ENCODE assay signal across 1 cellular context in the genomic region with DNA sequence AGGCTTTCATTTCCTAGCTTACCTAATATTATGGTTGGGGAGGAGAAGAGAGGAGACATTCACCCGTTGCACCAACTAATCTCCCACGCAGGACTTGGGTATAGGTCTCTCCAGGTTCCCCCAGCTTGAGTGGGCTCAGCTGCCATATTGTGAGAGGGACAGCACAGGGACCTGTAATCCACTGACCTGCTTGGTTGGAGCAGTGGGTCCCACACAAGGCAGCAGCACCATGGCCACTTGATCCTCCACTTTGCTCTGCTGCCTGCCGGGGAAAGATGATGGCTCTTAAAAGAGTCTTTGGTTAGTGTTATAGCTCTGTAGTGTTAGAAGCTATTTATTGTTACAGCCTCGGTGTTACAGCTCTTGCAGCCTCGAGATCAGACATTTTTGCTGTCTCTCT.
TF ChIP-seq lines count a peak whose summit lies in the region.

No MANE protein-coding gene starts in this region.

TF ChIP-seq in H1, 55 proteins besides CTCF, POLR2A, EP300 and RAD21:
- TF ChIP-seq ATF2 (IDR thresholded peaks at IDR 0.05; ENCODE audit: low read length): no peak
- no peak for TF ChIP-seq BRCA1 (IDR thresholded peaks at IDR 0.05; ENCODE audit: low read depth, low read length)
- TF ChIP-seq MAFK (IDR thresholded peaks at IDR 0.05; ENCODE audit: low read depth, low read length): no peak
- TF ChIP-seq, protein P1, sequence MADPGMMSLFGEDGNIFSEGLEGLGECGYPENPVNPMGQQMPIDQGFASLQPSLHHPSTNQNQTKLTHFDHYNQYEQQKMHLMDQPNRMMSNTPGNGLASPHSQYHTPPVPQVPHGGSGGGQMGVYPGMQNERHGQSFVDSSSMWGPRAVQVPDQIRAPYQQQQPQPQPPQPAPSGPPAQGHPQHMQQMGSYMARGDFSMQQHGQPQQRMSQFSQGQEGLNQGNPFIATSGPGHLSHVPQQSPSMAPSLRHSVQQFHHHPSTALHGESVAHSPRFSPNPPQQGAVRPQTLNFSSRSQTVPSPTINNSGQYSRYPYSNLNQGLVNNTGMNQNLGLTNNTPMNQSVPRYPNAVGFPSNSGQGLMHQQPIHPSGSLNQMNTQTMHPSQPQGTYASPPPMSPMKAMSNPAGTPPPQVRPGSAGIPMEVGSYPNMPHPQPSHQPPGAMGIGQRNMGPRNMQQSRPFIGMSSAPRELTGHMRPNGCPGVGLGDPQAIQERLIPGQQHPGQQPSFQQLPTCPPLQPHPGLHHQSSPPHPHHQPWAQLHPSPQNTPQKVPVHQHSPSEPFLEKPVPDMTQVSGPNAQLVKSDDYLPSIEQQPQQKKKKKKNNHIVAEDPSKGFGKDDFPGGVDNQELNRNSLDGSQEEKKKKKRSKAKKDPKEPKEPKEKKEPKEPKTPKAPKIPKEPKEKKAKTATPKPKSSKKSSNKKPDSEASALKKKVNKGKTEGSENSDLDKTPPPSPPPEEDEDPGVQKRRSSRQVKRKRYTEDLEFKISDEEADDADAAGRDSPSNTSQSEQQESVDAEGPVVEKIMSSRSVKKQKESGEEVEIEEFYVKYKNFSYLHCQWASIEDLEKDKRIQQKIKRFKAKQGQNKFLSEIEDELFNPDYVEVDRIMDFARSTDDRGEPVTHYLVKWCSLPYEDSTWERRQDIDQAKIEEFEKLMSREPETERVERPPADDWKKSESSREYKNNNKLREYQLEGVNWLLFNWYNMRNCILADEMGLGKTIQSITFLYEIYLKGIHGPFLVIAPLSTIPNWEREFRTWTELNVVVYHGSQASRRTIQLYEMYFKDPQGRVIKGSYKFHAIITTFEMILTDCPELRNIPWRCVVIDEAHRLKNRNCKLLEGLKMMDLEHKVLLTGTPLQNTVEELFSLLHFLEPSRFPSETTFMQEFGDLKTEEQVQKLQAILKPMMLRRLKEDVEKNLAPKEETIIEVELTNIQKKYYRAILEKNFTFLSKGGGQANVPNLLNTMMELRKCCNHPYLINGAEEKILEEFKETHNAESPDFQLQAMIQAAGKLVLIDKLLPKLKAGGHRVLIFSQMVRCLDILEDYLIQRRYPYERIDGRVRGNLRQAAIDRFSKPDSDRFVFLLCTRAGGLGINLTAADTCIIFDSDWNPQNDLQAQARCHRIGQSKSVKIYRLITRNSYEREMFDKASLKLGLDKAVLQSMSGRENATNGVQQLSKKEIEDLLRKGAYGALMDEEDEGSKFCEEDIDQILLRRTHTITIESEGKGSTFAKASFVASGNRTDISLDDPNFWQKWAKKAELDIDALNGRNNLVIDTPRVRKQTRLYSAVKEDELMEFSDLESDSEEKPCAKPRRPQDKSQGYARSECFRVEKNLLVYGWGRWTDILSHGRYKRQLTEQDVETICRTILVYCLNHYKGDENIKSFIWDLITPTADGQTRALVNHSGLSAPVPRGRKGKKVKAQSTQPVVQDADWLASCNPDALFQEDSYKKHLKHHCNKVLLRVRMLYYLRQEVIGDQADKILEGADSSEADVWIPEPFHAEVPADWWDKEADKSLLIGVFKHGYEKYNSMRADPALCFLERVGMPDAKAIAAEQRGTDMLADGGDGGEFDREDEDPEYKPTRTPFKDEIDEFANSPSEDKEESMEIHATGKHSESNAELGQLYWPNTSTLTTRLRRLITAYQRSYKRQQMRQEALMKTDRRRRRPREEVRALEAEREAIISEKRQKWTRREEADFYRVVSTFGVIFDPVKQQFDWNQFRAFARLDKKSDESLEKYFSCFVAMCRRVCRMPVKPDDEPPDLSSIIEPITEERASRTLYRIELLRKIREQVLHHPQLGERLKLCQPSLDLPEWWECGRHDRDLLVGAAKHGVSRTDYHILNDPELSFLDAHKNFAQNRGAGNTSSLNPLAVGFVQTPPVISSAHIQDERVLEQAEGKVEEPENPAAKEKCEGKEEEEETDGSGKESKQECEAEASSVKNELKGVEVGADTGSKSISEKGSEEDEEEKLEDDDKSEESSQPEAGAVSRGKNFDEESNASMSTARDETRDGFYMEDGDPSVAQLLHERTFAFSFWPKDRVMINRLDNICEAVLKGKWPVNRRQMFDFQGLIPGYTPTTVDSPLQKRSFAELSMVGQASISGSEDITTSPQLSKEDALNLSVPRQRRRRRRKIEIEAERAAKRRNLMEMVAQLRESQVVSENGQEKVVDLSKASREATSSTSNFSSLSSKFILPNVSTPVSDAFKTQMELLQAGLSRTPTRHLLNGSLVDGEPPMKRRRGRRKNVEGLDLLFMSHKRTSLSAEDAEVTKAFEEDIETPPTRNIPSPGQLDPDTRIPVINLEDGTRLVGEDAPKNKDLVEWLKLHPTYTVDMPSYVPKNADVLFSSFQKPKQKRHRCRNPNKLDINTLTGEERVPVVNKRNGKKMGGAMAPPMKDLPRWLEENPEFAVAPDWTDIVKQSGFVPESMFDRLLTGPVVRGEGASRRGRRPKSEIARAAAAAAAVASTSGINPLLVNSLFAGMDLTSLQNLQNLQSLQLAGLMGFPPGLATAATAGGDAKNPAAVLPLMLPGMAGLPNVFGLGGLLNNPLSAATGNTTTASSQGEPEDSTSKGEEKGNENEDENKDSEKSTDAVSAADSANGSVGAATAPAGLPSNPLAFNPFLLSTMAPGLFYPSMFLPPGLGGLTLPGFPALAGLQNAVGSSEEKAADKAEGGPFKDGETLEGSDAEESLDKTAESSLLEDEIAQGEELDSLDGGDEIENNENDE (IDR thresholded peaks at IDR 0.05; ENCODE audit: insufficient replicate concordance, low read length): no peak
- no peak for TF ChIP-seq SIRT6 (IDR thresholded peaks at IDR 0.05; ENCODE audit: low read length)
- no peak for TF ChIP-seq RBBP5 (IDR thresholded peaks at IDR 0.05; ENCODE audit: borderline replicate concordance, low read depth, low read length)
- TF ChIP-seq CEBPB (IDR thresholded peaks at IDR 0.05; ENCODE audit: low read depth, low read length): no peak
- TF ChIP-seq USF2 (IDR thresholded peaks at IDR 0.05; ENCODE audit: low read length): no peak
- TF ChIP-seq HDAC2 (IDR thresholded peaks at IDR 0.05; ENCODE audit: borderline replicate concordance in 1 of 2, low read depth in 2 of 2, low read length in 2 of 2): no peak
- TF ChIP-seq EGR1 (IDR thresholded peaks at IDR 0.05; ENCODE audit: borderline replicate concordance, low read depth, low read length): no peak
- TF ChIP-seq KDM1A (IDR thresholded peaks at IDR 0.05; ENCODE audit: borderline replicate concordance, low read length): no peak
TF ChIP-seq in H1: peak in this region for 0.
